Comparison of ENCODE assay signal across 26 cellular contexts in genomic region chr1:172283766-172284165, GRCh38.
"Had no signal": no experiment of that assay in that cellular context is flagged by ENCODE, and none has a peak within 500 bp of the region (broad histone marks: within the 10 kb centered on the region; RNA-seq: fewer than 3 reads in every experiment).

No MANE protein-coding gene starts in this region.

- ATAC-seq: activated CD8-positive, alpha-beta memory T cell treated with anti-CD3 and anti-CD28 coated beads, Interleukin-2, amount 10 ng/mL, durations not matched to agents 7 days and 5 days; activated naive CD4-positive, alpha-beta T cell treated with anti-CD3 and anti-CD28 coated beads, Interleukin-2, amount 50 U/mL, for 72 hours; activated naive CD8-positive, alpha-beta T cell treated with anti-CD3 and anti-CD28 coated beads, Interleukin-2, amount 50 U/mL, for 24 hours; SK-N-SH treated with all-trans-retinoic acid at 6 μM for 48 hours had no signal

- H3K9me3 ChIP-seq: SJSA1 had no signal

- DNase-seq: activated B cell treated with CpG ODN at 0.5 μM for 24 hours; activated CD4-positive, alpha-beta T cell treated with anti-CD3 and anti-CD28 coated beads for 1 hour; activated CD4-positive, alpha-beta T cell treated with anti-CD3 and anti-CD28 coated beads, Interleukin-2, amount 10 ng/mL, durations not matched to agents 24 days and 14 days; activated CD4-positive, alpha-beta T cell treated with anti-CD3 and anti-CD28 coated beads, Interleukin-2, amount 50 U/mL, for 48 hours; activated CD8-positive, alpha-beta memory T cell treated with anti-CD3 and anti-CD28 coated beads, Interleukin-2, amount 10 ng/mL, durations not matched to agents 7 days and 5 days; activated effector memory CD4-positive, alpha-beta T cell treated with Interleukin-2 at 50 U/mL for 16 hours; activated naive CD4-positive, alpha-beta T cell treated with Interleukin-2 at 50 U/mL for 16 hours; activated naive CD8-positive, alpha-beta T cell treated with anti-CD3 and anti-CD28 coated beads, Interleukin-2, amount 50 U/mL, for 24 hours; activated T-cell treated with anti-CD3 and anti-CD28 coated beads, Interleukin-2, amount 50 U/mL, for 24 hours; brain microvascular endothelial cell; MM.1S; NCI-H1092; NCI-H1417 treated with DMSO at 0.1 percent for 48 hours; NCI-H1694; NCI-H2029; NCI-H2107; NCI-H2171 treated with DMSO at 0.1 percent for 48 hours; NCI-H226; NCI-H526 treated with DMSO at 0.1 percent for 48 hours; NCI-H82; SHP77; T-helper 9 cell had no signal

- H3K27ac ChIP-seq: brain microvascular endothelial cell, cardiac muscle cell, SJSA1 had no signal

- H3K27me3 ChIP-seq: brain microvascular endothelial cell, SJSA1 had no signal

- H3K4me3 ChIP-seq: cardiac muscle cell, SJSA1 had no signal

- H3K36me3 ChIP-seq: brain microvascular endothelial cell, cardiac muscle cell, SJSA1 had no signal
